1 cellular context compared by ENCODE assay signal in the genomic region with DNA sequence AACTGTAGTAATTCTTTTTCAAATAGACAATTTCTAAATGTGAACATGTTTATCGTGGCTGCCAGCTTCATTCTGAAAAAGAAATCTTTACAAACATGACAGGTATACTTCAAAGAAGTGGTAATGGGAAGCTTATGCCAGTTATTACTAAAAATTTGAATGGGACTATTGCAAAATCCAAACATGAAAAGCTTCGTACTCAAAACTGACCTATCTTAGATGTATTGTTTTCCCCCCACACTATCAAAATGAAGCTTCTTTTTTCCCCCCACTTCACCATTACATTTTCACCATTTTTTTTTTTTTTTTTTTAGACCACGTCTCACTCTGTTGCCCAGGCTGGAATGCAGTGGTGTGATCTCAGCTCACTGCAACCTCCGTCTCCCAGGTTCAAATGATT.
TF ChIP-seq lines count a peak whose summit lies in the region.

No MANE protein-coding gene starts in this region.

TF ChIP-seq in GM12878, 131 proteins besides CTCF, POLR2A, EP300 and RAD21 (continued from another document and continues in another):
- TF ChIP-seq, protein P1, sequence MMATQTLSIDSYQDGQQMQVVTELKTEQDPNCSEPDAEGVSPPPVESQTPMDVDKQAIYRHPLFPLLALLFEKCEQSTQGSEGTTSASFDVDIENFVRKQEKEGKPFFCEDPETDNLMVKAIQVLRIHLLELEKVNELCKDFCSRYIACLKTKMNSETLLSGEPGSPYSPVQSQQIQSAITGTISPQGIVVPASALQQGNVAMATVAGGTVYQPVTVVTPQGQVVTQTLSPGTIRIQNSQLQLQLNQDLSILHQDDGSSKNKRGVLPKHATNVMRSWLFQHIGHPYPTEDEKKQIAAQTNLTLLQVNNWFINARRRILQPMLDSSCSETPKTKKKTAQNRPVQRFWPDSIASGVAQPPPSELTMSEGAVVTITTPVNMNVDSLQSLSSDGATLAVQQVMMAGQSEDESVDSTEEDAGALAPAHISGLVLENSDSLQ (IDR thresholded peaks at IDR 0.05): no peak
- TF ChIP-seq MEF2A (IDR thresholded peaks at IDR 0.05; ENCODE audit: insufficient read depth, low read depth, low read length) (no peak), MTA2 (IDR thresholded peaks at IDR 0.05; ENCODE audit: low read depth) (peak; percentile 21; the same call in 1 of the 2 replicates), ZNF274 (IDR thresholded peaks at IDR 0.05; ENCODE audit: insufficient read depth, insufficient read length) (no peak), RBBP5 (conservative IDR thresholded peaks at IDR 0.05) (no peak), CREM (IDR thresholded peaks at IDR 0.05; ENCODE audit: low read depth) (no peak), WRNIP1 (IDR thresholded peaks at IDR 0.05; ENCODE audit: borderline replicate concordance, low read depth, low read length) (no peak), BCL11A (IDR thresholded peaks at IDR 0.05; ENCODE audit: low read depth, low read length) (0 out of 2 replicates have a peak, but pooled peaks have one; percentile 22), KDM1A (IDR thresholded peaks at IDR 0.05; ENCODE audit: borderline replicate concordance) (no peak), HDGF (IDR thresholded peaks at IDR 0.05) (no peak), HCFC1 (IDR thresholded peaks at IDR 0.05; ENCODE audit: low read length) (no peak), CBFB (IDR thresholded peaks at IDR 0.05; ENCODE audit: low read depth) (no peak), RUNX3 (IDR thresholded peaks at IDR 0.05; ENCODE audit: low read length) (peak; percentile 43), STAT3 (IDR thresholded peaks at IDR 0.05; ENCODE audit: low read depth, low read length) (no peak), STAT1 (conservative IDR thresholded peaks at IDR 0.05) (no peak), ZNF622 (IDR thresholded peaks at IDR 0.05) (no peak), MEF2B (IDR thresholded peaks at IDR 0.05; ENCODE audit: partially characterized antibody, poor library complexity, severe bottlenecking) (no peak), SREBF2 (IDR thresholded peaks at IDR 0.05; ENCODE audit: low read length) (no peak), PAX8 (IDR thresholded peaks at IDR 0.05) (no peak), ZNF207 (IDR thresholded peaks at IDR 0.05; ENCODE audit: borderline replicate concordance) (no peak), ETV6 (conservative IDR thresholded peaks at IDR 0.05 in 1 of 2, IDR thresholded peaks at IDR 0.05 in 1 of 2; ENCODE audit: borderline replicate concordance in 1 of 2, low read depth in 1 of 2) (no peak), NRF1 (conservative IDR thresholded peaks at IDR 0.05; ENCODE audit: low read depth, low read length) (no peak), CBX3 (IDR thresholded peaks at IDR 0.05; ENCODE audit: borderline replicate concordance, low read depth) (no peak), FOS (IDR thresholded peaks at IDR 0.05; ENCODE audit: borderline replicate concordance, extremely low read depth, insufficient read length) (no peak), EGR1 (IDR thresholded peaks at IDR 0.05; ENCODE audit: borderline replicate concordance in 1 of 2, low read depth in 2 of 2, low read length in 2 of 2) (no peak), GABPA (IDR thresholded peaks at IDR 0.05; ENCODE audit: low read depth) (0 out of 2 replicates have a peak, but pooled peaks have one; percentile 25), RCOR1 (conservative IDR thresholded peaks at IDR 0.05; ENCODE audit: low read depth, low read length) (no peak), ZNF217 (IDR thresholded peaks at IDR 0.05) (no peak), TCF7 (IDR thresholded peaks at IDR 0.05; ENCODE audit: borderline replicate concordance) (peak; percentile 96), PML (IDR thresholded peaks at IDR 0.05; ENCODE audit: low read length) (no peak), SUZ12 (IDR thresholded peaks at IDR 0.05; ENCODE audit: unreplicated experiment) (no peak), ASH2L (IDR thresholded peaks at IDR 0.05; ENCODE audit: borderline replicate concordance, low read depth) (no peak), IRF4 (IDR thresholded peaks at IDR 0.05; ENCODE audit: low read depth, low read length) (peak; percentile 51; the same call in 1 of the 2 replicates), KAT2A (conservative IDR thresholded peaks at IDR 0.05; ENCODE audit: control insufficient read depth, low read depth, low read length) (no peak), YY1 (IDR thresholded peaks at IDR 0.05; ENCODE audit: low read depth, low read length) (no peak), RELA (IDR thresholded peaks at IDR 0.05; ENCODE audit: borderline replicate concordance, partially characterized antibody) (no peak), BACH1 (IDR thresholded peaks at IDR 0.05; ENCODE audit: borderline replicate concordance) (no peak), SIX5 (IDR thresholded peaks at IDR 0.05; ENCODE audit: low read depth, low read length, severe bottlenecking) (no peak), TAF1 (IDR thresholded peaks at IDR 0.05; ENCODE audit: borderline replicate concordance, low read depth, low read length) (no peak), NR2F1 (conservative IDR thresholded peaks at IDR 0.05) (no peak), CREB1 (IDR thresholded peaks at IDR 0.05; ENCODE audit: low read depth) (peak; percentile 16; the same call in 1 of the 2 replicates), NFIC (IDR thresholded peaks at IDR 0.05; ENCODE audit: low read depth, low read length) (peak; percentile 84)
- TF ChIP-seq, protein P2, sequence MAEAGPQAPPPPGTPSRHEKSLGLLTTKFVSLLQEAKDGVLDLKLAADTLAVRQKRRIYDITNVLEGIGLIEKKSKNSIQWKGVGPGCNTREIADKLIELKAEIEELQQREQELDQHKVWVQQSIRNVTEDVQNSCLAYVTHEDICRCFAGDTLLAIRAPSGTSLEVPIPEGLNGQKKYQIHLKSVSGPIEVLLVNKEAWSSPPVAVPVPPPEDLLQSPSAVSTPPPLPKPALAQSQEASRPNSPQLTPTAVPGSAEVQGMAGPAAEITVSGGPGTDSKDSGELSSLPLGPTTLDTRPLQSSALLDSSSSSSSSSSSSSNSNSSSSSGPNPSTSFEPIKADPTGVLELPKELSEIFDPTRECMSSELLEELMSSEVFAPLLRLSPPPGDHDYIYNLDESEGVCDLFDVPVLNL (IDR thresholded peaks at IDR 0.05; ENCODE audit: low read depth, low read length): no peak
- TF ChIP-seq, protein P3, sequence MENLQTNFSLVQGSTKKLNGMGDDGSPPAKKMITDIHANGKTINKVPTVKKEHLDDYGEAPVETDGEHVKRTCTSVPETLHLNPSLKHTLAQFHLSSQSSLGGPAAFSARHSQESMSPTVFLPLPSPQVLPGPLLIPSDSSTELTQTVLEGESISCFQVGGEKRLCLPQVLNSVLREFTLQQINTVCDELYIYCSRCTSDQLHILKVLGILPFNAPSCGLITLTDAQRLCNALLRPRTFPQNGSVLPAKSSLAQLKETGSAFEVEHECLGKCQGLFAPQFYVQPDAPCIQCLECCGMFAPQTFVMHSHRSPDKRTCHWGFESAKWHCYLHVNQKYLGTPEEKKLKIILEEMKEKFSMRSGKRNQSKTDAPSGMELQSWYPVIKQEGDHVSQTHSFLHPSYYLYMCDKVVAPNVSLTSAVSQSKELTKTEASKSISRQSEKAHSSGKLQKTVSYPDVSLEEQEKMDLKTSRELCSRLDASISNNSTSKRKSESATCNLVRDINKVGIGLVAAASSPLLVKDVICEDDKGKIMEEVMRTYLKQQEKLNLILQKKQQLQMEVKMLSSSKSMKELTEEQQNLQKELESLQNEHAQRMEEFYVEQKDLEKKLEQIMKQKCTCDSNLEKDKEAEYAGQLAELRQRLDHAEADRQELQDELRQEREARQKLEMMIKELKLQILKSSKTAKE (IDR thresholded peaks at IDR 0.05; ENCODE audit: low read depth, poor library complexity, severe bottlenecking): peak; percentile 28
- TF ChIP-seq, protein P4, sequence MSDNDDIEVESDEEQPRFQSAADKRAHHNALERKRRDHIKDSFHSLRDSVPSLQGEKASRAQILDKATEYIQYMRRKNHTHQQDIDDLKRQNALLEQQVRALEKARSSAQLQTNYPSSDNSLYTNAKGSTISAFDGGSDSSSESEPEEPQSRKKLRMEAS (IDR thresholded peaks at IDR 0.05; ENCODE audit: low read depth, low read length): no peak
- TF ChIP-seq, protein P5, sequence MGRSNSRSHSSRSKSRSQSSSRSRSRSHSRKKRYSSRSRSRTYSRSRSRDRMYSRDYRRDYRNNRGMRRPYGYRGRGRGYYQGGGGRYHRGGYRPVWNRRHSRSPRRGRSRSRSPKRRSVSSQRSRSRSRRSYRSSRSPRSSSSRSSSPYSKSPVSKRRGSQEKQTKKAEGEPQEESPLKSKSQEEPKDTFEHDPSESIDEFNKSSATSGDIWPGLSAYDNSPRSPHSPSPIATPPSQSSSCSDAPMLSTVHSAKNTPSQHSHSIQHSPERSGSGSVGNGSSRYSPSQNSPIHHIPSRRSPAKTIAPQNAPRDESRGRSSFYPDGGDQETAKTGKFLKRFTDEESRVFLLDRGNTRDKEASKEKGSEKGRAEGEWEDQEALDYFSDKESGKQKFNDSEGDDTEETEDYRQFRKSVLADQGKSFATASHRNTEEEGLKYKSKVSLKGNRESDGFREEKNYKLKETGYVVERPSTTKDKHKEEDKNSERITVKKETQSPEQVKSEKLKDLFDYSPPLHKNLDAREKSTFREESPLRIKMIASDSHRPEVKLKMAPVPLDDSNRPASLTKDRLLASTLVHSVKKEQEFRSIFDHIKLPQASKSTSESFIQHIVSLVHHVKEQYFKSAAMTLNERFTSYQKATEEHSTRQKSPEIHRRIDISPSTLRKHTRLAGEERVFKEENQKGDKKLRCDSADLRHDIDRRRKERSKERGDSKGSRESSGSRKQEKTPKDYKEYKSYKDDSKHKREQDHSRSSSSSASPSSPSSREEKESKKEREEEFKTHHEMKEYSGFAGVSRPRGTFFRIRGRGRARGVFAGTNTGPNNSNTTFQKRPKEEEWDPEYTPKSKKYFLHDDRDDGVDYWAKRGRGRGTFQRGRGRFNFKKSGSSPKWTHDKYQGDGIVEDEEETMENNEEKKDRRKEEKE (IDR thresholded peaks at IDR 0.05): no peak
- TF ChIP-seq, protein P6, sequence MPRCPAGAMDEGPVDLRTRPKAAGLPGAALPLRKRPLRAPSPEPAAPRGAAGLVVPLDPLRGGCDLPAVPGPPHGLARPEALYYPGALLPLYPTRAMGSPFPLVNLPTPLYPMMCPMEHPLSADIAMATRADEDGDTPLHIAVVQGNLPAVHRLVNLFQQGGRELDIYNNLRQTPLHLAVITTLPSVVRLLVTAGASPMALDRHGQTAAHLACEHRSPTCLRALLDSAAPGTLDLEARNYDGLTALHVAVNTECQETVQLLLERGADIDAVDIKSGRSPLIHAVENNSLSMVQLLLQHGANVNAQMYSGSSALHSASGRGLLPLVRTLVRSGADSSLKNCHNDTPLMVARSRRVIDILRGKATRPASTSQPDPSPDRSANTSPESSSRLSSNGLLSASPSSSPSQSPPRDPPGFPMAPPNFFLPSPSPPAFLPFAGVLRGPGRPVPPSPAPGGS (IDR thresholded peaks at IDR 0.05; ENCODE audit: borderline replicate concordance, insufficient read depth, low read depth, low read length, poor library complexity, severe bottlenecking): peak; percentile 62
- TF ChIP-seq, protein P7, sequence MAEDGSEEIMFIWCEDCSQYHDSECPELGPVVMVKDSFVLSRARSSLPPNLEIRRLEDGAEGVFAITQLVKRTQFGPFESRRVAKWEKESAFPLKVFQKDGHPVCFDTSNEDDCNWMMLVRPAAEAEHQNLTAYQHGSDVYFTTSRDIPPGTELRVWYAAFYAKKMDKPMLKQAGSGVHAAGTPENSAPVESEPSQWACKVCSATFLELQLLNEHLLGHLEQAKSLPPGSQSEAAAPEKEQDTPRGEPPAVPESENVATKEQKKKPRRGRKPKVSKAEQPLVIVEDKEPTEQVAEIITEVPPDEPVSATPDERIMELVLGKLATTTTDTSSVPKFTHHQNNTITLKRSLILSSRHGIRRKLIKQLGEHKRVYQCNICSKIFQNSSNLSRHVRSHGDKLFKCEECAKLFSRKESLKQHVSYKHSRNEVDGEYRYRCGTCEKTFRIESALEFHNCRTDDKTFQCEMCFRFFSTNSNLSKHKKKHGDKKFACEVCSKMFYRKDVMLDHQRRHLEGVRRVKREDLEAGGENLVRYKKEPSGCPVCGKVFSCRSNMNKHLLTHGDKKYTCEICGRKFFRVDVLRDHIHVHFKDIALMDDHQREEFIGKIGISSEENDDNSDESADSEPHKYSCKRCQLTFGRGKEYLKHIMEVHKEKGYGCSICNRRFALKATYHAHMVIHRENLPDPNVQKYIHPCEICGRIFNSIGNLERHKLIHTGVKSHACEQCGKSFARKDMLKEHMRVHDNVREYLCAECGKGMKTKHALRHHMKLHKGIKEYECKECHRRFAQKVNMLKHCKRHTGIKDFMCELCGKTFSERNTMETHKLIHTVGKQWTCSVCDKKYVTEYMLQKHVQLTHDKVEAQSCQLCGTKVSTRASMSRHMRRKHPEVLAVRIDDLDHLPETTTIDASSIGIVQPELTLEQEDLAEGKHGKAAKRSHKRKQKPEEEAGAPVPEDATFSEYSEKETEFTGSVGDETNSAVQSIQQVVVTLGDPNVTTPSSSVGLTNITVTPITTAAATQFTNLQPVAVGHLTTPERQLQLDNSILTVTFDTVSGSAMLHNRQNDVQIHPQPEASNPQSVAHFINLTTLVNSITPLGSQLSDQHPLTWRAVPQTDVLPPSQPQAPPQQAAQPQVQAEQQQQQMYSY (CRISPR knock-in tag; IDR thresholded peaks at IDR 0.05): no peak
- TF ChIP-seq, protein P8, sequence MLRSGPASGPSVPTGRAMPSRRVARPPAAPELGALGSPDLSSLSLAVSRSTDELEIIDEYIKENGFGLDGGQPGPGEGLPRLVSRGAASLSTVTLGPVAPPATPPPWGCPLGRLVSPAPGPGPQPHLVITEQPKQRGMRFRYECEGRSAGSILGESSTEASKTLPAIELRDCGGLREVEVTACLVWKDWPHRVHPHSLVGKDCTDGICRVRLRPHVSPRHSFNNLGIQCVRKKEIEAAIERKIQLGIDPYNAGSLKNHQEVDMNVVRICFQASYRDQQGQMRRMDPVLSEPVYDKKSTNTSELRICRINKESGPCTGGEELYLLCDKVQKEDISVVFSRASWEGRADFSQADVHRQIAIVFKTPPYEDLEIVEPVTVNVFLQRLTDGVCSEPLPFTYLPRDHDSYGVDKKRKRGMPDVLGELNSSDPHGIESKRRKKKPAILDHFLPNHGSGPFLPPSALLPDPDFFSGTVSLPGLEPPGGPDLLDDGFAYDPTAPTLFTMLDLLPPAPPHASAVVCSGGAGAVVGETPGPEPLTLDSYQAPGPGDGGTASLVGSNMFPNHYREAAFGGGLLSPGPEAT (IDR thresholded peaks at IDR 0.05; ENCODE audit: low read depth): no peak
